ENCODE assay signal across 1 cellular context in the genomic region with DNA sequence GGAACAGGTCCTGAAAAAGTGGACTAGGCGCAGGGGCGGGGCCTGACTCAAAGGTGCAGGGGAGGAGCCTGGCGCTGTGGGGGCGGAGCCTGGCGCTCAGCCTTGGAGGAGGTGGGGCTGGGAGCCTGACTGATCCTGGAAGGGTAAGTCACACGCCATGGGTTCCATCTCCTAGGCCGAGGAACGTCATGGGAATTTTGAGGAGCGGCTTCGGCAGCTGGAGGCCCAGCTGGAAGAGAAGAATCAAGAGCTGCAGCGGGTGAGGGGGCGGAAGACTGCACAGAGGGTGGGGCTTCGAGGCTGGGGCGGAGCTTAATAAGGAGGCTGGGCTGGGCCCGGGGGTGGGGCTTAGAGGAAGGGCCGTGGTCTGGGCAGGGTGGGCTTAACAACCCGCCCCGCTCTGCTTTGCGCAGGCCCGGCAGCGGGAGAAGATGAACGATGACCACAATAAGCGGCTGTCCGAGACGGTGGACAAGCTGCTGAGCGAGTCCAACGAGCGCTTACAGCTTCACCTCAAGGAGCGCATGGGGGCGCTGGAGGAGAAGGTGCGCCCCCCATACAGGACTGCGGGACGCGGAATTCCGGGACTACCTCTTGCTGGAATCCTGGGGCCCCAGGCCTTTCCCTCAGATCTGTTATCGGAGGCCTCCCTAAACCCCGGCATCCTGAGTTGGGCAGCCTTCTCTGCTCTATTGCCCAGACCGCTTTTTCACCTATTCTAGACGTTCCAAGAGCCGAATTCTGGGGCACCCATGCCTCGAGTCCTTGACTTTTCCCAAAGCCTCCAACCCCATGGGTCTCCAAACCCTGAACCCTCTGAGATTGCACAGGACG.
TF ChIP-seq lines count a peak whose summit lies in the region.

No MANE protein-coding gene starts in this region.

TF ChIP-seq in HepG2, 621 proteins besides CTCF, POLR2A, EP300 and RAD21:
- TF ChIP-seq ZNF557 (CRISPR knock-in tag; IDR thresholded peaks at IDR 0.05) (no peak), HOXD1 (CRISPR knock-in tag; IDR thresholded peaks at IDR 0.05) (no peak)
- TF ChIP-seq, protein P1, sequence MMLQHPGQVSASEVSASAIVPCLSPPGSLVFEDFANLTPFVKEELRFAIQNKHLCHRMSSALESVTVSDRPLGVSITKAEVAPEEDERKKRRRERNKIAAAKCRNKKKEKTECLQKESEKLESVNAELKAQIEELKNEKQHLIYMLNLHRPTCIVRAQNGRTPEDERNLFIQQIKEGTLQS (CRISPR knock-in tag; IDR thresholded peaks at IDR 0.05), result no peak
